ENCODE assay signal across 3 cellular contexts in genomic region chr2:200377774-200378336, GRCh38.
TF ChIP-seq lines count a peak whose summit lies in the region.

No MANE protein-coding gene starts in this region.

TF ChIP-seq in A549, 52 proteins besides CTCF, POLR2A, EP300 and RAD21:
- TF ChIP-seq CBX8 (IDR thresholded peaks at IDR 0.05) (no peak), ATOH8 (CRISPR knock-in tag; IDR thresholded peaks at IDR 0.05; ENCODE audit: low read depth) (no peak), SREBF2 (IDR thresholded peaks at IDR 0.05) (no peak), EHMT2 (IDR thresholded peaks at IDR 0.05; ENCODE audit: low read depth) (no peak), PBX3 (IDR thresholded peaks at IDR 0.05) (no peak), MYC (IDR thresholded peaks at IDR 0.05; ENCODE audit: borderline replicate concordance, low read length) (no peak), RNF2 (IDR thresholded peaks at IDR 0.05; ENCODE audit: borderline replicate concordance, low read depth) (no peak), KDM5A (IDR thresholded peaks at IDR 0.05) (no peak), NR3C1 (IDR thresholded peaks at IDR 0.05) (no peak), MAZ (IDR thresholded peaks at IDR 0.05; ENCODE audit: borderline replicate concordance, low read depth, low read length) (no peak), ZSCAN20 (CRISPR knock-in tag; IDR thresholded peaks at IDR 0.05) (no peak), KDM1A (IDR thresholded peaks at IDR 0.05; ENCODE audit: low read depth) (no peak), ZNF302 (CRISPR knock-in tag; IDR thresholded peaks at IDR 0.05) (no peak), CBX2 (IDR thresholded peaks at IDR 0.05; ENCODE audit: borderline replicate concordance, low read depth) (no peak)

TF ChIP-seq in IMR-90, 13 proteins besides CTCF, POLR2A, EP300 and RAD21:
- TF ChIP-seq CHD1 (IDR thresholded peaks at IDR 0.05; ENCODE audit: low read depth, low read length) (no peak), CEBPB (IDR thresholded peaks at IDR 0.05; ENCODE audit: low read depth, low read length) (no peak), MAZ (IDR thresholded peaks at IDR 0.05; ENCODE audit: borderline replicate concordance, low read depth, low read length) (no peak), MAFK (IDR thresholded peaks at IDR 0.05; ENCODE audit: low read depth, low read length) (no peak), FOS (IDR thresholded peaks at IDR 0.05; ENCODE audit: low read depth, low read length) (no peak), NFE2L2 (IDR thresholded peaks at IDR 0.05; ENCODE audit: low read depth, low read length) (no peak), MXI1 (IDR thresholded peaks at IDR 0.05; ENCODE audit: borderline replicate concordance, low read depth, low read length) (no peak), SMC3 (IDR thresholded peaks at IDR 0.05; ENCODE audit: low read depth, low read length) (no peak), ELK1 (IDR thresholded peaks at IDR 0.05; ENCODE audit: borderline replicate concordance, low read depth, low read length) (no peak), RFX5 (IDR thresholded peaks at IDR 0.05; ENCODE audit: low read depth, low read length) (no peak), BHLHE40 (IDR thresholded peaks at IDR 0.05; ENCODE audit: low read depth, low read length) (no peak), USF2 (IDR thresholded peaks at IDR 0.05; ENCODE audit: low read depth, low read length) (no peak)

TF ChIP-seq in H1, 55 proteins besides CTCF, POLR2A, EP300 and RAD21:
- TF ChIP-seq GTF2F1 (IDR thresholded peaks at IDR 0.05; ENCODE audit: borderline replicate concordance, low read depth, low read length) (no peak), POLR2AphosphoS5 (IDR thresholded peaks at IDR 0.05; ENCODE audit: low read depth, low read length) (0 out of 2 replicates have a peak, but pooled peaks have one; percentile 29)
